Comparison of ENCODE assay signal across 1 cellular context in the genomic region with DNA sequence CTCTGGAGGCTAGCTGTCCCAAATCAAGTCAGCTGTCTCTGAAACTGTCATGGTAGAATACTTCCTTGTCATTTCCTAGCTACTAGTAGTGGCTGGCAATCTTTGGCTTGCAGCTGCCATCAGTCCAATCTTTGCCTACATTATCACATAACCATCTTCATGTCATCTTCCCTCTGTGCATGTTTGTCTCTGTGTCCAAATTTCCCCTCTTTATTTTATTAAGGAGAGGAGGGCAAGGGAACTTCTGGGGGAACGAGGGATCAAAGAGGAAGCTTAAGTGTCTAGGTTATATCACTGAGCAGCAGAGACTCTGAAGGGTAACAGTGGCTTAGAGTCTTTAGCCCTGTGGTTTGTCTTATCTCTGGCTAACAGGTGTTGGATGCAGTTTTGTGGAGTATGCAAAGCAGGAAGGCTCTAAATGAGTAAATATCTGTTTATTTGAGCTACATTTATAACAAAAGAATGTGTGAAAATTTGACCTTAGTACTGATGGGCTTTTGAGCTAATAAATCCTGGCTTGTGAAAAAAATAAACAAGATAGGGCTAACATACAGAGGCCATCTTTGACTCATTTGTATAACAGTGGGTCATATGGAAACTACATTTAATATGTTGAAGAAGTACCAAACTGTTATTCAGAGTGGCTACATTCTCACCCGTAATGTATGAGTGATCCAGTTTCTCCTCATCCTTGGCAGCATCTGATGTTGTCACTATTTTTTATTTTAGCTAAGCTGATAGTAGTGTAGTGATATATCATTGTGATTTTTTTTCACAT.
TF ChIP-seq lines count a peak whose summit lies in the region.

No MANE protein-coding gene starts in this region.

TF ChIP-seq in K562, 482 proteins besides CTCF, POLR2A, EP300 and RAD21 (continued from another document and continues in another):
- TF ChIP-seq, protein P1, sequence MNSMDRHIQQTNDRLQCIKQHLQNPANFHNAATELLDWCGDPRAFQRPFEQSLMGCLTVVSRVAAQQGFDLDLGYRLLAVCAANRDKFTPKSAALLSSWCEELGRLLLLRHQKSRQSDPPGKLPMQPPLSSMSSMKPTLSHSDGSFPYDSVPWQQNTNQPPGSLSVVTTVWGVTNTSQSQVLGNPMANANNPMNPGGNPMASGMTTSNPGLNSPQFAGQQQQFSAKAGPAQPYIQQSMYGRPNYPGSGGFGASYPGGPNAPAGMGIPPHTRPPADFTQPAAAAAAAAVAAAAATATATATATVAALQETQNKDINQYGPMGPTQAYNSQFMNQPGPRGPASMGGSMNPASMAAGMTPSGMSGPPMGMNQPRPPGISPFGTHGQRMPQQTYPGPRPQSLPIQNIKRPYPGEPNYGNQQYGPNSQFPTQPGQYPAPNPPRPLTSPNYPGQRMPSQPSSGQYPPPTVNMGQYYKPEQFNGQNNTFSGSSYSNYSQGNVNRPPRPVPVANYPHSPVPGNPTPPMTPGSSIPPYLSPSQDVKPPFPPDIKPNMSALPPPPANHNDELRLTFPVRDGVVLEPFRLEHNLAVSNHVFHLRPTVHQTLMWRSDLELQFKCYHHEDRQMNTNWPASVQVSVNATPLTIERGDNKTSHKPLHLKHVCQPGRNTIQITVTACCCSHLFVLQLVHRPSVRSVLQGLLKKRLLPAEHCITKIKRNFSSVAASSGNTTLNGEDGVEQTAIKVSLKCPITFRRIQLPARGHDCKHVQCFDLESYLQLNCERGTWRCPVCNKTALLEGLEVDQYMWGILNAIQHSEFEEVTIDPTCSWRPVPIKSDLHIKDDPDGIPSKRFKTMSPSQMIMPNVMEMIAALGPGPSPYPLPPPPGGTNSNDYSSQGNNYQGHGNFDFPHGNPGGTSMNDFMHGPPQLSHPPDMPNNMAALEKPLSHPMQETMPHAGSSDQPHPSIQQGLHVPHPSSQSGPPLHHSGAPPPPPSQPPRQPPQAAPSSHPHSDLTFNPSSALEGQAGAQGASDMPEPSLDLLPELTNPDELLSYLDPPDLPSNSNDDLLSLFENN (IDR thresholded peaks at IDR 0.05; ENCODE audit: low read depth in 2 of 2, low read length in 2 of 2): peak in 1 of 2 experiments; percentile 85; a peak in 2 of 4 replicates
- TF ChIP-seq TCF7L2 (IDR thresholded peaks at IDR 0.05; ENCODE audit: low read depth, low read length) (peak; percentile 68), E2F3 (CRISPR knock-in tag; IDR thresholded peaks at IDR 0.05) (no peak), ARID1B (IDR thresholded peaks at IDR 0.05) (peak; percentile 99), ZEB2 (IDR thresholded peaks at IDR 0.05) (peak; percentile 64), CAMTA2 (CRISPR knock-in tag; conservative IDR thresholded peaks at IDR 0.05) (no peak), ARNT (IDR thresholded peaks at IDR 0.05) (peak; percentile 64 to 73; a peak in 2 of 4 replicates), ZNF785 (CRISPR knock-in tag; IDR thresholded peaks at IDR 0.05) (no peak), TAF15 (IDR thresholded peaks at IDR 0.05; ENCODE audit: low read depth, low read length) (no peak), TRIM24 (IDR thresholded peaks at IDR 0.05) (peak; percentile 86), ZNF668 (CRISPR knock-in tag; IDR thresholded peaks at IDR 0.05) (no peak), ZKSCAN3 (CRISPR knock-in tag; IDR thresholded peaks at IDR 0.05) (no peak), ZNF41 (CRISPR knock-in tag; conservative IDR thresholded peaks at IDR 0.05) (0 out of 2 replicates have a peak, but pooled peaks have one; percentile 62), FOXA3 (CRISPR knock-in tag; conservative IDR thresholded peaks at IDR 0.05 in 1 of 2, IDR thresholded peaks at IDR 0.05 in 1 of 2) (0 out of 4 replicates have a peak, but pooled peaks of 1 of the 2 experiments have one; percentile 42), SAFB (IDR thresholded peaks at IDR 0.05; ENCODE audit: borderline replicate concordance, low read depth, low read length) (no peak), LEF1 (IDR thresholded peaks at IDR 0.05) (peak; percentile 98), PTRF (tag; IDR thresholded peaks at IDR 0.05) (no peak), KLF16 (IDR thresholded peaks at IDR 0.05) (peak; percentile 91), ZNF644 (tag; IDR thresholded peaks at IDR 0.05; ENCODE audit: low read depth) (peak; percentile 79; the same call in 1 of the 2 replicates), ZNF76 (CRISPR knock-in tag; IDR thresholded peaks at IDR 0.05; ENCODE audit: borderline replicate concordance) (no peak), MTA3 (IDR thresholded peaks at IDR 0.05; ENCODE audit: borderline replicate concordance) (peak; percentile 2), ZBTB40 (IDR thresholded peaks at IDR 0.05) (no peak), ZBTB40 (CRISPR knock-in tag; IDR thresholded peaks at IDR 0.05) (no peak), SMAD4 (CRISPR knock-in tag; conservative IDR thresholded peaks at IDR 0.05) (peak; percentile 73), TEAD1 (CRISPR knock-in tag; IDR thresholded peaks at IDR 0.05) (no peak), KLF13 (tag; IDR thresholded peaks at IDR 0.05; ENCODE audit: borderline replicate concordance, low read depth) (no peak), NONO (IDR thresholded peaks at IDR 0.05; ENCODE audit: low read depth in 2 of 2, low read length in 1 of 2) (0 out of 4 replicates have a peak, but pooled peaks of 1 of the 2 experiments have one; percentile 38), ZNF274 (IDR thresholded peaks at IDR 0.05; ENCODE audit: borderline replicate concordance, low read depth, low read length) (peak; percentile 41; the same call in 1 of the 2 replicates), MAFG (tag; conservative IDR thresholded peaks at IDR 0.05) (no peak), HLTF (IDR thresholded peaks at IDR 0.05) (no peak), TCF7 (IDR thresholded peaks at IDR 0.05; ENCODE audit: borderline replicate concordance) (peak; percentile 97), ZNF778 (CRISPR knock-in tag; IDR thresholded peaks at IDR 0.05) (no peak), CTBP1 (IDR thresholded peaks at IDR 0.05; ENCODE audit: borderline replicate concordance) (peak; percentile 85), POU5F1 (IDR thresholded peaks at IDR 0.05; ENCODE audit: borderline replicate concordance, low read depth, low read length, partially characterized antibody) (no peak), MED1 (CRISPR knock-in tag; IDR thresholded peaks at IDR 0.05; ENCODE audit: borderline replicate concordance) (no peak), SRF (CRISPR knock-in tag; IDR thresholded peaks at IDR 0.05) (no peak), IRF2 (CRISPR knock-in tag; IDR thresholded peaks at IDR 0.05) (no peak), ZNF444 (CRISPR knock-in tag; IDR thresholded peaks at IDR 0.05) (no peak), PHB2 (IDR thresholded peaks at IDR 0.05; ENCODE audit: low read depth) (peak; percentile 85)
- TF ChIP-seq, protein P2, sequence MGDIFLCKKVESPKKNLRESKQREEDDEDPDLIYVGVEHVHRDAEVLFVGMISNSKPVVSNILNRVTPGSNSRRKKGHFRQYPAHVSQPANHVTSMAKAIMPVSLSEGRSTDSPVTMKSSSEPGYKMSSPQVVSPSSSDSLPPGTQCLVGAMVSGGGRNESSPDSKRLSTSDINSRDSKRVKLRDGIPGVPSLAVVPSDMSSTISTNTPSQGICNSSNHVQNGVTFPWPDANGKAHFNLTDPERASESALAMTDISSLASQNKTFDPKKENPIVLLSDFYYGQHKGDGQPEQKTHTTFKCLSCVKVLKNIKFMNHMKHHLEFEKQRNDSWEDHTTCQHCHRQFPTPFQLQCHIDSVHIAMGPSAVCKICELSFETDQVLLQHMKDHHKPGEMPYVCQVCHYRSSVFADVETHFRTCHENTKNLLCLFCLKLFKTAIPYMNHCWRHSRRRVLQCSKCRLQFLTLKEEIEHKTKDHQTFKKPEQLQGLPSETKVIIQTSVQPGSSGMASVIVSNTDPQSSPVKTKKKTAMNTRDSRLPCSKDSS (IDR thresholded peaks at IDR 0.05; ENCODE audit: low read depth, partially characterized antibody): no peak
- TF ChIP-seq, protein P3, sequence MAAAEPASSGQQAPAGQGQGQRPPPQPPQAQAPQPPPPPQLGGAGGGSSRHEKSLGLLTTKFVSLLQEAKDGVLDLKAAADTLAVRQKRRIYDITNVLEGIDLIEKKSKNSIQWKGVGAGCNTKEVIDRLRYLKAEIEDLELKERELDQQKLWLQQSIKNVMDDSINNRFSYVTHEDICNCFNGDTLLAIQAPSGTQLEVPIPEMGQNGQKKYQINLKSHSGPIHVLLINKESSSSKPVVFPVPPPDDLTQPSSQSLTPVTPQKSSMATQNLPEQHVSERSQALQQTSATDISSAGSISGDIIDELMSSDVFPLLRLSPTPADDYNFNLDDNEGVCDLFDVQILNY (CRISPR knock-in tag; IDR thresholded peaks at IDR 0.05): no peak
- TF ChIP-seq, protein P4, sequence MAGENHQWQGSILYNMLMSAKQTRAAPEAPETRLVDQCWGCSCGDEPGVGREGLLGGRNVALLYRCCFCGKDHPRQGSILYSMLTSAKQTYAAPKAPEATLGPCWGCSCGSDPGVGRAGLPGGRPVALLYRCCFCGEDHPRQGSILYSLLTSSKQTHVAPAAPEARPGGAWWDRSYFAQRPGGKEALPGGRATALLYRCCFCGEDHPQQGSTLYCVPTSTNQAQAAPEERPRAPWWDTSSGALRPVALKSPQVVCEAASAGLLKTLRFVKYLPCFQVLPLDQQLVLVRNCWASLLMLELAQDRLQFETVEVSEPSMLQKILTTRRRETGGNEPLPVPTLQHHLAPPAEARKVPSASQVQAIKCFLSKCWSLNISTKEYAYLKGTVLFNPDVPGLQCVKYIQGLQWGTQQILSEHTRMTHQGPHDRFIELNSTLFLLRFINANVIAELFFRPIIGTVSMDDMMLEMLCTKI (IDR thresholded peaks at IDR 0.05; ENCODE audit: partially characterized antibody): no peak
- TF ChIP-seq, protein P5, sequence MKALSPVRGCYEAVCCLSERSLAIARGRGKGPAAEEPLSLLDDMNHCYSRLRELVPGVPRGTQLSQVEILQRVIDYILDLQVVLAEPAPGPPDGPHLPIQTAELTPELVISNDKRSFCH (CRISPR knock-in tag; IDR thresholded peaks at IDR 0.05): no peak
- TF ChIP-seq, protein P5 (tag; IDR thresholded peaks at IDR 0.05): no peak
